ENCODE assay signal across 22 cellular contexts in the genomic region with DNA sequence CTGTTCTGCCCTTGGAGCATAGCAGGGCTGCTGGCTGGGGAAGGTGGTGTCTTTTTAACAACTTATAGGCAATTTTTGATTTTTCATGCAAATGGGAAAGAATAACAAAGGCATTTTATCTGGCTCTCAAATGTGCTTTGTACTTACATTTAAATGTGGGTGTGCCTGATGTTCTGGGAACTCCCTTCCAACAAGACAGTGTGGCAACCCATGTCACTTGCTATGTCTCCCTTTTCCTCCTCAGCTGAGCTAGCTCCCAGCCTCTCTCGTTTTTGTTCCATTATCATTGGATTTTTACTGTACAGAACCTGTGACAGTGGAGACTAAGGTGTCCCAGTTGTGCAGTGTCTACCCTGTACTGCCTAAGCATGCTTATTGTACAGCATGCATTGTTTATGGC.
"Had no signal": no experiment of that assay in that cellular context is flagged by ENCODE, and none has a peak within 500 bp of the region (broad histone marks: within the 10 kb centered on the region; RNA-seq: fewer than 3 reads in every experiment).

No MANE protein-coding gene starts in this region.

- H3K4me3 ChIP-seq: left lung, lung, neural progenitor cell, pancreas, sigmoid colon, skin epidermis, thoracic aorta had no signal

- H3K27ac ChIP-seq: foreskin keratinocyte, left lung, neural progenitor cell, pancreas, sigmoid colon, skin epidermis, thoracic aorta had no signal

- H3K4me2 ChIP-seq: neural progenitor cell had no signal

- H3K27me3 ChIP-seq: neural progenitor cell, pancreas, sigmoid colon had no signal

- H3K9ac ChIP-seq: neural progenitor cell had no signal

- H3K36me3 ChIP-seq: left lung, neural progenitor cell, pancreas, sigmoid colon, thoracic aorta had no signal

- H3K4me1 ChIP-seq: left lung, neural progenitor cell, pancreas had no signal

- ATAC-seq: foreskin keratinocyte; left lung; natural killer cell treated with Interleukin-12 subunit alpha and Interleukin-12 subunit beta and Interleukin-15 and Interleukin-18, amount 100 ng/mL, for 72 hours; pancreas; stimulated activated naive B cell treated with anti-CD40 and anti-IgM and Interleukin-4, amounts not matched to agents 10 μg/mL and 1 μg/mL and 100 μg/mL, for 72 hours; stimulated activated naive CD8-positive, alpha-beta T cell treated with anti-CD3 and anti-CD28 coated beads, Interleukin-15, amount 100 ng/mL, for 72 hours had no signal

- DNase-seq: cerebellar nuclear complex; erythroblast; foreskin keratinocyte; kidney glomerular epithelial cell; left lung; mesenchymal stem cell; midbrain; pancreas; retina; sigmoid colon; stimulated activated CD4-positive, alpha-beta T cell treated with anti-CD3 and anti-CD28 coated beads, Interleukin-2, amount 100 ng/mL, for 24 hours; stimulated activated CD4-positive, alpha-beta T cell treated with anti-CD3 and anti-CD28 coated beads, Interleukin-4, amount 100 ng/mL, for 4 hours; stimulated activated naive B cell treated with anti-CD40 and anti-IgM and Interleukin-4, amounts not matched to agents 10 μg/mL and 1 μg/mL and 100 μg/mL, for 72 hours; stimulated activated naive CD8-positive, alpha-beta T cell treated with anti-CD3 and anti-CD28 coated beads, Interleukin-15, amount 100 ng/mL, for 72 hours had no signal

- H2AFZ ChIP-seq: neural progenitor cell had no signal

- FAIRE-seq: colon, islet of Langerhans, pancreas, urothelium cell line had no signal

- H3K9me3 ChIP-seq: left lung, pancreas, sigmoid colon, thoracic aorta had no signal
